Comparison of ENCODE assay signal across 8 cellular contexts in genomic region chr7:100435401-100436304, GRCh38. TPM values are rescaled to one million over a fixed set of nuclear protein-coding genes. Genes with fewer than 3 reads are reported as not detected.
A peak's percentile ranks its signal among the peaks of the same experiment; 100 is the strongest.
DNase-seq lines count a peak whose midpoint lies in the region; ATAC-seq, FAIRE-seq and TF ChIP-seq lines count a peak whose summit lies in the region.

No MANE protein-coding gene starts in this region.

- peaks cover 48% of the 10 kb centered on the region for H3K4me1 Mint-ChIP-seq in CD4-positive, alpha-beta T cell (ENCODE audit: low read depth)
- H3K4me1 Mint-ChIP-seq in T-helper 17 cell: peaks cover 35% of the 10 kb centered on the region

- intact Hi-C loops in CD4-positive, alpha-beta T cell (cut with DNase I, micrococcal nuclease): loop anchor here (1.0 to 10.0 kb wide), 5 partner anchors 7 to 819 kb away; partner anchors contain the start of genes GNB2 (in 1 of the 2), TSC22D4 (in 1 of the 2) and ZCWPW1 (in 1 of the 2)
- intact Hi-C loops in breast epithelium (cut with DNase I; ENCODE audit: low total_unique reads) (no loop called here), kidney (cut with DNase I) (no loop called here)

- peaks cover 50% of the 10 kb centered on the region for H3K36me3 Mint-ChIP-seq in CD4-positive, alpha-beta T cell (ENCODE audit: low read depth)
- H3K36me3 Mint-ChIP-seq in T-helper 17 cell (ENCODE audit: low read depth): peaks cover 6% of the 10 kb centered on the region

- H3K27me3 ChIP-seq in CD4-positive, alpha-beta T cell (ENCODE audit: control insufficient read depth, insufficient read depth, low read length): no peaks in the 10 kb centered on the region
- no peaks in the 10 kb centered on the region for H3K27me3 ChIP-seq in breast epithelium

- H3K4me1 ChIP-seq in breast epithelium: peaks cover 8 to 32% of the 10 kb centered on the region in 2 donors
- peaks cover 20 to 33% of the 10 kb centered on the region in 2 donors for H3K4me1 ChIP-seq in kidney (ENCODE audit: control insufficient read depth in 1 of 2, insufficient read depth in 1 of 2, low read depth in 1 of 2, low read length in 2 of 2)

- no peak for FAIRE-seq in kidney (lab: Jason Lieb, UNC)

- peak overlapping the region; percentile 81 to 93 for H3K9ac ChIP-seq in kidney (ENCODE audit: low read length in 2 of 2)

- peak; percentile 29 to 63 (median 46) for DNase-seq in CD4-positive, alpha-beta T cell
- DNase-seq in T-helper 17 cell (peak; percentile 33 to 39 (median 34)), breast epithelium (ENCODE audit: low spot score in 2 of 2) (peak in 1 of 2 donors; percentile 56), kidney (peak; percentile 87), GF-D8 (lab: John Stamatoyannopoulos, UW) (no peak)
- peak; percentile 35 for DNase-seq in stimulated activated CD4-positive, alpha-beta T cell treated with anti-CD3 and anti-CD28 coated beads, Interleukin-2, amount 100 ng/mL, for 4 hours (ENCODE audit: low read depth)

- H3K27ac Mint-ChIP-seq in CD4-positive, alpha-beta T cell: peak overlapping the region; percentile 100
- peak overlapping the region; percentile 98 for H3K27ac Mint-ChIP-seq in T-helper 17 cell

- peak overlapping the region; percentile 95 for H3K4me3 Mint-ChIP-seq in CD4-positive, alpha-beta T cell
- H3K4me3 Mint-ChIP-seq in T-helper 17 cell: peak overlapping the region; percentile 98

- POLR2A ChIA-PET in CD4-positive, alpha-beta T cell (lab: Charles Lee): interaction anchor here (0.9 to 6.0 kb wide), 15 partner anchors 6 to 335 kb away, joined by 3 to 84 read pairs (median 6); partner anchors contain the start of genes AGFG2, FBXO24, LAMTOR4 and LRCH4

- TF ChIP-seq CTCF in CD4-positive, alpha-beta T cell (IDR thresholded peaks at IDR 0.05): no peak
- TF ChIP-seq CTCF in breast epithelium (IDR thresholded peaks at IDR 0.05) (peak in 2 of 3 donors; percentile 9 to 10), kidney (IDR thresholded peaks at IDR 0.05; ENCODE audit: borderline replicate concordance, extremely low read depth, insufficient read depth) (no peak)

- ATAC-seq in CD4-positive, alpha-beta T cell (ENCODE audit: poor library complexity): peak; percentile 48
- ATAC-seq in GM19328 (IDR thresholded peaks at IDR 0.05; ENCODE audit: unreplicated experiment) (peak; percentile 18), HG03432 (IDR thresholded peaks at IDR 0.05; ENCODE audit: unreplicated experiment) (peak; percentile 34), T-helper 17 cell (peak; percentile 39)

- H3K4me3 ChIP-seq in breast epithelium: peak overlapping the region; percentile 81 to 96 (median 85)
- peak overlapping the region; percentile 67 to 77 for H3K4me3 ChIP-seq in kidney (ENCODE audit: low read length in 2 of 2)

- H3K27ac ChIP-seq in CD4-positive, alpha-beta T cell (ENCODE audit: low read depth, low read length): peak overlapping the region; percentile 90
- H3K27ac ChIP-seq in breast epithelium (peak overlapping the region; percentile 96 to 100), kidney (ENCODE audit: low read depth in 2 of 2, low read length in 2 of 2) (peak overlapping the region; percentile 92 to 93)

- no peaks in the 10 kb centered on the region for H3K9me3 ChIP-seq in CD4-positive, alpha-beta T cell (ENCODE audit: control insufficient read depth, low read length)
- H3K9me3 ChIP-seq in T-helper 17 cell (ENCODE audit: control insufficient read depth, low read length, poor library complexity, severe bottlenecking) (no peaks in the 10 kb centered on the region), breast epithelium (no peaks in the 10 kb centered on the region), kidney (ENCODE audit: control insufficient read depth in 1 of 2, low read length in 2 of 2) (no peaks in the 10 kb centered on the region)

- no peak for TF ChIP-seq POLR2A in breast epithelium (IDR thresholded peaks at IDR 0.05)

- CTCF ChIA-PET in CD4-positive, alpha-beta T cell (lab: Charles Lee): interaction anchor here (1.4 kb wide), 1 partner anchor 15 kb away, joined by 5 read pairs; no protein-coding TSS in a partner anchor

- no peaks in the 10 kb centered on the region for H3K9me3 Mint-ChIP-seq in CD4-positive, alpha-beta T cell

- H3K36me3 ChIP-seq in breast epithelium (no peaks in the 10 kb centered on the region), kidney (ENCODE audit: control insufficient read depth in 1 of 2, insufficient read depth in 2 of 2, low read length in 2 of 2) (peaks cover 9 to 20% of the 10 kb centered on the region in 2 donors)

- no peaks in the 10 kb centered on the region for H3K27me3 Mint-ChIP-seq in CD4-positive, alpha-beta T cell
- no peaks in the 10 kb centered on the region for H3K27me3 Mint-ChIP-seq in T-helper 17 cell

RNA-seq across cellular contexts. Expression of gene PPP1R35, which starts 0.6 kb away (rescaled TPM):
- 10 to 100 TPM; 42.9 to 47.0 TPM for total RNA-seq in CD4-positive, alpha-beta T cell
- total RNA-seq in T-helper 17 cell (10 to 100 TPM; 45.2 to 48.1 TPM), breast epithelium (10 to 100 TPM; 14.1 to 42.6 (median 32.6) TPM), kidney (41.7 TPM)
- 40.2 TPM for polyA plus RNA-seq in kidney (ENCODE audit: insufficient read depth, low read depth, low replicate concordance)

RNA-seq across cellular contexts. Expression of gene MEPCE, which starts 6.0 kb away (rescaled TPM):
- 10 to 100 TPM; 52.6 to 57.0 TPM for total RNA-seq in CD4-positive, alpha-beta T cell
- total RNA-seq in T-helper 17 cell (10 to 100 TPM; 66.1 to 66.8 TPM), breast epithelium (10 to 100 TPM; 26.5 to 41.4 (median 40.6) TPM), kidney (47.2 TPM)
- polyA plus RNA-seq in kidney (ENCODE audit: insufficient read depth, low read depth, low replicate concordance): 33.4 TPM

RNA-seq across cellular contexts. Expression of gene ZCWPW1, which starts 7.2 kb away (rescaled TPM):
- total RNA-seq in CD4-positive, alpha-beta T cell: 1 to 10 TPM; 4.4 to 6.5 TPM
- 1 to 10 TPM; 5.1 TPM for total RNA-seq in T-helper 17 cell
- total RNA-seq in breast epithelium: 10 to 100 TPM in 1 of 3 donors, 1 to 10 TPM in 2; 3.9 to 12.6 (median 8.6) TPM
- 3.0 TPM for total RNA-seq in kidney
- polyA plus RNA-seq in kidney (ENCODE audit: insufficient read depth, low read depth, low replicate concordance): 7.9 TPM

RNA-seq across cellular contexts. Expression of gene SPACDR, which starts 28.4 kb away (rescaled TPM):
- under 1 TPM; 0.64 to 0.93 TPM for total RNA-seq in CD4-positive, alpha-beta T cell
- 1 to 10 TPM; 1.4 to 1.7 TPM for total RNA-seq in T-helper 17 cell
- not detected for total RNA-seq in breast epithelium
- total RNA-seq in kidney: 0.54 TPM
- not detected for polyA plus RNA-seq in kidney (ENCODE audit: insufficient read depth, low read depth, low replicate concordance)

RNA-seq across cellular contexts. Expression of gene TSC22D4, which starts 43.4 kb away (rescaled TPM):
- 10 to 100 TPM; 34.6 to 36.5 TPM for total RNA-seq in CD4-positive, alpha-beta T cell
- total RNA-seq in T-helper 17 cell: 100 to 1,000 TPM in 1 of 2 donors, 10 to 100 TPM in 1; 94.7 to 104 TPM
- 10 to 100 TPM; 17.0 to 23.7 (median 19.7) TPM for total RNA-seq in breast epithelium
- total RNA-seq in kidney: 61.5 TPM
- 67.0 TPM for polyA plus RNA-seq in kidney (ENCODE audit: insufficient read depth, low read depth, low replicate concordance)

Comparison
In these comparisons a context has a peak if more than half of its experiments do, and no peak if none do; other contexts are left out.
1. CTCF ChIP-seq: peak in breast epithelium (2 of 3); none in CD4-positive, alpha-beta T cell (single experiment) and kidney (single experiment).
2. intact Hi-C loops: an anchor here in CD4-positive, alpha-beta T cell (1.0 to 10.0 kb wide); none called in breast epithelium and kidney.
3. Peak in every context shown above with its lines, with median percentiles within 50 percentile points of each other: ATAC-seq and H3K27ac ChIP-seq.